Comparison of ENCODE assay signal across 8 cellular contexts in the genomic region with DNA sequence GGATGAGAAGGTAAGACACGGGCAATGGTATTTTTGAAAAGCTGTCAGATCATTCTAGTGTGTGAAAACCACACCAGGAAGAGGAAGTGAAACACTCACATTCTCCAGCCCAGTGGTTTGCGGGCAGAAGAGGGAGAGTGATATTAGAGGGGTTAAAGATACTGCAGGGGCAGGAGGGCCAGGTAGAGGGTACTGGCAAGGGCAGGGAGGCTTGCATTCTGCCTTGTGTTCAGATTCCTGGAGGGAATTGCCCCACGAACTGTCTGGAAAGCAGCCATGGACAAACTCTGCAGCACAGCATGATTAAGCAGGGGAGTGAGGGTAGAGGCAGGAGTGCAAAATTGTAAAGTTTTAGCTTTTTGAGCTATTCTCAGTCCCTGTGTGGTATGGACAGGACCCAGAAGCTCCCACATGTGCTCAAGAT. TPM values are rescaled to one million over a fixed set of nuclear protein-coding genes. Genes with fewer than 3 reads are reported as not detected.
DNase-seq lines count a peak whose midpoint lies in the region; ATAC-seq, FAIRE-seq and TF ChIP-seq lines count a peak whose summit lies in the region.

No MANE protein-coding gene starts in this region.

- ATAC-seq in GM19023 (IDR thresholded peaks at IDR 0.05; ENCODE audit: unreplicated experiment) (peak; percentile 98), HG03135 (IDR thresholded peaks at IDR 0.05; ENCODE audit: unreplicated experiment) (peak; percentile 97), body of pancreas (peak; percentile 36)

- in situ Hi-C loops in HAP-1 (cut with MboI; ENCODE audit: low sequenced_read_pairs): no loop called here

- no peak for FAIRE-seq in kidney (lab: Jason Lieb, UNC)

- no peak overlapping the region for H3K9ac ChIP-seq in kidney (ENCODE audit: low read length in 2 of 2)

- WGBS in body of pancreas, 2 donors: 21 to 28% methylated on average over 3 of the region's 3 CpGs

- POLR2A ChIA-PET in HEK293T (lab: Yijun Ruan, JAX): no interaction called here

- no peak for TF ChIP-seq POLR2A in body of pancreas (IDR thresholded peaks at IDR 0.05)

- intact Hi-C loops in body of pancreas (cut with DNase I) (no loop called here), kidney (cut with DNase I) (no loop called here)

- TF ChIP-seq CTCF in body of pancreas (IDR thresholded peaks at IDR 0.05) (no peak), kidney (IDR thresholded peaks at IDR 0.05; ENCODE audit: borderline replicate concordance, extremely low read depth, insufficient read depth) (no peak)

- H3K36me3 ChIP-seq in body of pancreas (replicated peaks in 1 of 2; ENCODE audit: insufficient read depth in 1 of 2, low read depth in 2 of 2) (no peaks in the 10 kb centered on the region), HAP-1 (replicated peaks) (no peaks in the 10 kb centered on the region), kidney (ENCODE audit: control insufficient read depth in 1 of 2, insufficient read depth in 2 of 2, low read length in 2 of 2) (no peaks in the 10 kb centered on the region)

- H3K27me3 ChIP-seq in body of pancreas: no peaks in the 10 kb centered on the region
- H3K27me3 ChIP-seq in HAP-1 (ENCODE audit: low read depth): no peaks in the 10 kb centered on the region

- H3K4me1 ChIP-seq in body of pancreas (peaks cover 26% of the 10 kb centered on the region), HAP-1 (peaks cover 7% of the 10 kb centered on the region), kidney (ENCODE audit: control insufficient read depth in 1 of 2, insufficient read depth in 1 of 2, low read depth in 1 of 2, low read length in 2 of 2) (peaks cover 4 to 12% of the 10 kb centered on the region in 2 donors)

- DNase-seq in T-helper 9 cell (peak; percentile 24), body of pancreas (peak in 1 of 4 donors; percentile 9), HAP-1 (ENCODE audit: low spot score in 2 of 2) (no peak), kidney (no peak), HEK293T (ENCODE audit: extremely low spot score) (no peak)
- peak; percentile 50 for DNase-seq in stimulated activated CD4-positive, alpha-beta T cell treated with anti-CD3 and anti-CD28 coated beads, Interleukin-4, amount 100 ng/mL, for 1 hour

- no peaks in the 10 kb centered on the region for H3K9me3 ChIP-seq in body of pancreas
- no peaks in the 10 kb centered on the region for H3K9me3 ChIP-seq in HAP-1
- H3K9me3 ChIP-seq in kidney (ENCODE audit: control insufficient read depth in 1 of 2, low read length in 2 of 2): no peaks in the 10 kb centered on the region

- peak overlapping the region in 3 of 4 donors; percentile 3 to 54 (median 46) for H3K27ac ChIP-seq in body of pancreas
- peak overlapping the region in 1 of 2 donors; percentile 1 for H3K27ac ChIP-seq in kidney (ENCODE audit: low read depth in 2 of 2, low read length in 2 of 2)

- H3K4me3 ChIP-seq in body of pancreas (no peak overlapping the region), HAP-1 (no peak overlapping the region), kidney (ENCODE audit: low read length in 2 of 2) (no peak overlapping the region)

- CTCF ChIA-PET in HEK293T (lab: Yijun Ruan, JAX): no interaction called here

TF ChIP-seq in HEK293T, 16 proteins besides CTCF, POLR2A, EP300 and RAD21:
- TF ChIP-seq NFRKB (IDR thresholded peaks at IDR 0.05) (no peak), FOXK2 (IDR thresholded peaks at IDR 0.05) (no peak), ELF4 (IDR thresholded peaks at IDR 0.05) (no peak), SP1 (IDR thresholded peaks at IDR 0.05) (no peak), ZNF384 (IDR thresholded peaks at IDR 0.05) (no peak), CTBP1 (IDR thresholded peaks at IDR 0.05; ENCODE audit: borderline replicate concordance) (no peak), L3MBTL2 (conservative IDR thresholded peaks at IDR 0.05) (no peak), BHLHE40 (IDR thresholded peaks at IDR 0.05; ENCODE audit: borderline replicate concordance) (no peak), FOXM1 (IDR thresholded peaks at IDR 0.05; ENCODE audit: borderline replicate concordance) (no peak), SUZ12 (IDR thresholded peaks at IDR 0.05) (no peak), TARDBP (IDR thresholded peaks at IDR 0.05) (no peak), LEF1 (IDR thresholded peaks at IDR 0.05; ENCODE audit: borderline replicate concordance) (no peak), FOXA1 (IDR thresholded peaks at IDR 0.05) (no peak), ARNT (IDR thresholded peaks at IDR 0.05) (no peak), HDGF (IDR thresholded peaks at IDR 0.05; ENCODE audit: borderline replicate concordance) (no peak)
- TF ChIP-seq, protein P1, sequence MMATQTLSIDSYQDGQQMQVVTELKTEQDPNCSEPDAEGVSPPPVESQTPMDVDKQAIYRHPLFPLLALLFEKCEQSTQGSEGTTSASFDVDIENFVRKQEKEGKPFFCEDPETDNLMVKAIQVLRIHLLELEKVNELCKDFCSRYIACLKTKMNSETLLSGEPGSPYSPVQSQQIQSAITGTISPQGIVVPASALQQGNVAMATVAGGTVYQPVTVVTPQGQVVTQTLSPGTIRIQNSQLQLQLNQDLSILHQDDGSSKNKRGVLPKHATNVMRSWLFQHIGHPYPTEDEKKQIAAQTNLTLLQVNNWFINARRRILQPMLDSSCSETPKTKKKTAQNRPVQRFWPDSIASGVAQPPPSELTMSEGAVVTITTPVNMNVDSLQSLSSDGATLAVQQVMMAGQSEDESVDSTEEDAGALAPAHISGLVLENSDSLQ (IDR thresholded peaks at IDR 0.05): no peak

RNA-seq across cellular contexts. Expression of gene NIPAL1, which starts 30.9 kb away (rescaled TPM):
- total RNA-seq in body of pancreas: 1 to 10 TPM; 1.0 to 1.6 TPM
- total RNA-seq in kidney: 6.9 TPM
- 1.4 TPM for polyA plus RNA-seq in kidney (ENCODE audit: insufficient read depth, low read depth, low replicate concordance)

RNA-seq across cellular contexts. Expression of gene CNGA1, which starts 31.0 kb away (rescaled TPM):
- total RNA-seq in body of pancreas: 1 to 10 TPM in 1 of 2 donors, under 1 TPM in 1; 0.33 to 1.8 TPM
- total RNA-seq in kidney: 3.4 TPM
- 3.7 TPM for polyA plus RNA-seq in kidney (ENCODE audit: insufficient read depth, low read depth, low replicate concordance)

Comparison
In these comparisons a context has a peak if more than half of its experiments do, and no peak if none do; other contexts are left out.
1. ATAC-seq: peak in every context shown above with its lines; median percentile 98 in GM19023; 97 in HG03135; 36 in body of pancreas.
2. DNase-seq: peak in T-helper 9 cell (single experiment) and stimulated activated CD4-positive, alpha-beta T cell treated with anti-CD3 and anti-CD28 coated beads, Interleukin-4, amount 100 ng/mL, for 1 hour (single experiment); none in HAP-1 (0 of 2), kidney (single experiment) and HEK293T (single experiment).